In genomic region chr13:39942901-39943273, GRCh38 we compare ENCODE assay signal across 8 cellular contexts.
DNase-seq lines count a peak whose midpoint lies in the region; ATAC-seq and TF ChIP-seq lines count a peak whose summit lies in the region.

No MANE protein-coding gene starts in this region.

- H3K27me3 ChIP-seq in H7 (ENCODE audit: control insufficient read depth, insufficient read depth, low read length) = no peaks in the 10 kb centered on the region
- H3K27me3 ChIP-seq in sigmoid colon = no peaks in the 10 kb centered on the region

- no peak for TF ChIP-seq POLR2A in sigmoid colon (IDR thresholded peaks at IDR 0.05)

- H3K36me3 Mint-ChIP-seq in activated naive CD4-positive, alpha-beta T cell treated with anti-CD3 and anti-CD28 coated beads, Interleukin-2, amount 50 U/mL, for 72 hours = peaks cover 0 to 5% of the 10 kb centered on the region in 2 donors

- intact Hi-C loops in left ventricle myocardium superior (cut with micrococcal nuclease) = loop anchor here (10.0 kb wide), 1 partner anchor 168 kb away; no protein-coding TSS in a partner anchor
- intact Hi-C loops in sigmoid colon (cut with DNase I) = loop anchor here (10.0 kb wide), 1 partner anchor 258 kb away; no protein-coding TSS in a partner anchor

- H3K36me3 ChIP-seq in H7 (replicated peaks; ENCODE audit: control insufficient read depth, insufficient read depth, low read length) = no peaks in the 10 kb centered on the region
- no peaks in the 10 kb centered on the region for H3K36me3 ChIP-seq in sigmoid colon

- H3K9me3 Mint-ChIP-seq in activated naive CD4-positive, alpha-beta T cell treated with anti-CD3 and anti-CD28 coated beads, Interleukin-2, amount 50 U/mL, for 72 hours = peaks cover 0 to 11% of the 10 kb centered on the region in 2 donors

- TF ChIP-seq CTCF in GM12864 (IDR thresholded peaks at IDR 0.05; ENCODE audit: low read depth, low read length, missing control alignments) (peak; percentile 100), LNCaP clone FGC (IDR thresholded peaks at IDR 0.05; ENCODE audit: control insufficient read depth, extremely low read depth, insufficient read depth) (peak; percentile 98), sigmoid colon (IDR thresholded peaks at IDR 0.05) (peak; percentile 35 to 85 (median 81))

- H3K4me3 ChIP-seq in GM12864 (ENCODE audit: low read depth, low read length) (no peak overlapping the region), H7 (ENCODE audit: insufficient read depth, low read depth, low read length) (no peak overlapping the region), LNCaP clone FGC (ENCODE audit: low read depth, low read length) (no peak overlapping the region), sigmoid colon (no peak overlapping the region)

- TF ChIP-seq EP300 in sigmoid colon (IDR thresholded peaks at IDR 0.05) = no peak

- DNase-seq in GM12864 (ENCODE audit: low read depth) = no peak
- DNase-seq in H7 = peak; percentile 75
- peak; percentile 28 for DNase-seq in LNCaP clone FGC (ENCODE audit: low read depth)
- DNase-seq in SW 1271 (lab: John Stamatoyannopoulos, UW) = peak; percentile 40 to 78
- peak; percentile 65 to 69 for DNase-seq in activated naive CD4-positive, alpha-beta T cell treated with anti-CD3 and anti-CD28 coated beads, Interleukin-2, amount 50 U/mL, for 72 hours (ENCODE audit: low spot score in 2 of 2)
- peak; percentile 73 for DNase-seq in left ventricle myocardium superior
- peak; percentile 69 for DNase-seq in sigmoid colon
- DNase-seq in DMS79 (lab: John Stamatoyannopoulos, UW) = no peak

- H3K9me3 ChIP-seq in sigmoid colon = no peaks in the 10 kb centered on the region

- no peaks in the 10 kb centered on the region for H3K4me1 ChIP-seq in sigmoid colon

- H3K27ac ChIP-seq in sigmoid colon = no peak overlapping the region

- peak; percentile 97 to 99 for ATAC-seq in activated naive CD4-positive, alpha-beta T cell treated with anti-CD3 and anti-CD28 coated beads, Interleukin-2, amount 50 U/mL, for 72 hours
- peak; percentile 96 for ATAC-seq in left ventricle myocardium superior

- 14 to 38% methylated on average over 8 of the region's 8 CpGs for WGBS in sigmoid colon, 2 donors

- H3K27ac Mint-ChIP-seq in activated naive CD4-positive, alpha-beta T cell treated with anti-CD3 and anti-CD28 coated beads, Interleukin-2, amount 50 U/mL, for 72 hours = no peak overlapping the region

Comparison
In these comparisons a context has a peak if more than half of its experiments do, and no peak if none do; other contexts are left out.
1. DNase-seq: peak in H7 (single experiment), LNCaP clone FGC (single experiment), SW 1271 (2 of 2), activated naive CD4-positive, alpha-beta T cell treated with anti-CD3 and anti-CD28 coated beads, Interleukin-2, amount 50 U/mL, for 72 hours (2 of 2), left ventricle myocardium superior (single experiment) and sigmoid colon (single experiment); none in GM12864 (single experiment) and DMS79 (single experiment).
2. Peak in every context shown above with its lines, with median percentiles within 50 percentile points of each other: CTCF ChIP-seq.